Comparison of ENCODE assay signal across 1 cellular context in genomic region chr16:72947379-72948237, GRCh38.
TF ChIP-seq lines count a peak whose summit lies in the region.

No MANE protein-coding gene starts in this region.

TF ChIP-seq in HepG2, 621 proteins besides CTCF, POLR2A, EP300 and RAD21 (continued from another document and continues in another):
- TF ChIP-seq ZBTB33 (CRISPR knock-in tag; IDR thresholded peaks at IDR 0.05) = peak; percentile 93
- TF ChIP-seq SETDB1 (CRISPR knock-in tag; IDR thresholded peaks at IDR 0.05; ENCODE audit: borderline replicate concordance) = no peak
- no peak for TF ChIP-seq CEBPZ (IDR thresholded peaks at IDR 0.05; ENCODE audit: low read length)
- peak in 1 of 2 experiments; percentile 64; a peak in 2 of 4 replicates for TF ChIP-seq KLF16 (CRISPR knock-in tag; IDR thresholded peaks at IDR 0.05)
- TF ChIP-seq HNF4A (CRISPR knock-in tag; IDR thresholded peaks at IDR 0.05) = peak; percentile 95
- TF ChIP-seq SOX5 (CRISPR knock-in tag; IDR thresholded peaks at IDR 0.05; ENCODE audit: borderline replicate concordance) = peak; percentile 55; the same call in 1 of the 2 replicates
- TF ChIP-seq ZNF788 (CRISPR knock-in tag; IDR thresholded peaks at IDR 0.05; ENCODE audit: borderline replicate concordance) = peak; percentile 87; the same call in 1 of the 2 replicates
- TF ChIP-seq PREB (CRISPR knock-in tag; IDR thresholded peaks at IDR 0.05) = no peak
- peak; percentile 64; the same call in 1 of the 2 replicates for TF ChIP-seq ZNF580 (CRISPR knock-in tag; IDR thresholded peaks at IDR 0.05; ENCODE audit: borderline replicate concordance, low read depth)
- no peak for TF ChIP-seq ARNT (IDR thresholded peaks at IDR 0.05)
- no peak for TF ChIP-seq ZNF225 (CRISPR knock-in tag; IDR thresholded peaks at IDR 0.05)
- no peak for TF ChIP-seq TRAFD1 (CRISPR knock-in tag; IDR thresholded peaks at IDR 0.05; ENCODE audit: borderline replicate concordance)
- no peak for TF ChIP-seq RBM22 (optimal IDR thresholded peaks at IDR 0.05; ENCODE audit: low read length)
- peak; percentile 90 for TF ChIP-seq SALL1 (CRISPR knock-in tag; IDR thresholded peaks at IDR 0.05)
- peak; percentile 54; the same call in 1 of the 2 replicates for TF ChIP-seq HNF1B (CRISPR knock-in tag; IDR thresholded peaks at IDR 0.05)
- TF ChIP-seq ZNF260 (CRISPR knock-in tag; IDR thresholded peaks at IDR 0.05; ENCODE audit: borderline replicate concordance, low read depth) = no peak
- TF ChIP-seq ZNF546 (CRISPR knock-in tag; conservative IDR thresholded peaks at IDR 0.05) = no peak
- TF ChIP-seq ISL2 (CRISPR knock-in tag; IDR thresholded peaks at IDR 0.05) = peak; percentile 65
- no peak for TF ChIP-seq ETV6 (CRISPR knock-in tag; conservative IDR thresholded peaks at IDR 0.05)
- no peak for TF ChIP-seq ZNF354B (CRISPR knock-in tag; IDR thresholded peaks at IDR 0.05)
- peak; percentile 54; the same call in 1 of the 2 replicates for TF ChIP-seq NCOA2 (CRISPR knock-in tag; IDR thresholded peaks at IDR 0.05)
- TF ChIP-seq ZHX2 (IDR thresholded peaks at IDR 0.05; ENCODE audit: low read depth) = no peak
- TF ChIP-seq ZHX2 (CRISPR knock-in tag; IDR thresholded peaks at IDR 0.05; ENCODE audit: borderline replicate concordance) = no peak
- TF ChIP-seq KAT8 (CRISPR knock-in tag; IDR thresholded peaks at IDR 0.05) = no peak; the same call in none of the 2 replicates
- TF ChIP-seq CSRNP2 (CRISPR knock-in tag; conservative IDR thresholded peaks at IDR 0.05; ENCODE audit: low read depth) = no peak
- no peak for TF ChIP-seq CBX1 (IDR thresholded peaks at IDR 0.05; ENCODE audit: low read depth)
- TF ChIP-seq SNAPC5 (CRISPR knock-in tag; IDR thresholded peaks at IDR 0.05; ENCODE audit: borderline replicate concordance) = no peak
- TF ChIP-seq PLSCR1 (CRISPR knock-in tag; IDR thresholded peaks at IDR 0.05; ENCODE audit: borderline replicate concordance) = no peak
- no peak for TF ChIP-seq YEATS2 (CRISPR knock-in tag; IDR thresholded peaks at IDR 0.05; ENCODE audit: borderline replicate concordance)
- TF ChIP-seq HOXD1 (CRISPR knock-in tag; IDR thresholded peaks at IDR 0.05) = 0 out of 2 replicates have a peak, but pooled peaks have one; percentile 19
- no peak for TF ChIP-seq BCLAF1 (IDR thresholded peaks at IDR 0.05)
- TF ChIP-seq GATAD1 (CRISPR knock-in tag; IDR thresholded peaks at IDR 0.05) = peak; percentile 46; the same call in 1 of the 2 replicates
- no peak for TF ChIP-seq PLRG1 (conservative IDR thresholded peaks at IDR 0.05)
- TF ChIP-seq TOPORS (CRISPR knock-in tag; IDR thresholded peaks at IDR 0.05) = no peak
- no peak for TF ChIP-seq ZBTB3 (CRISPR knock-in tag; IDR thresholded peaks at IDR 0.05; ENCODE audit: borderline replicate concordance, low read depth)
- 0 out of 2 replicates have a peak, but pooled peaks have one; percentile 35 for TF ChIP-seq ZMYM2 (CRISPR knock-in tag; IDR thresholded peaks at IDR 0.05)
- no peak for TF ChIP-seq ZFP36L2 (CRISPR knock-in tag; IDR thresholded peaks at IDR 0.05)
- TF ChIP-seq ZNF138 (CRISPR knock-in tag; IDR thresholded peaks at IDR 0.05; ENCODE audit: low read depth) = no peak
